Comparison of ENCODE assay signal across 23 cellular contexts in genomic region chr21:43626390-43626789, GRCh38. TPM values are rescaled to one million over a fixed set of nuclear protein-coding genes. Genes with fewer than 3 reads are reported as not detected.
DNase-seq lines count a peak whose midpoint lies in the region; ATAC-seq and TF ChIP-seq lines count a peak whose summit lies in the region.
"Had no signal": no experiment of that assay in that cellular context is flagged by ENCODE, and none has a peak within 500 bp of the region (broad histone marks: within the 10 kb centered on the region; RNA-seq: fewer than 3 reads in every experiment).

No MANE protein-coding gene starts in this region.

- H3K9me3 Mint-ChIP-seq in Caco-2 (ENCODE audit: unreplicated experiment) (peaks cover 11% of the 10 kb centered on the region), progenitor cell of endocrine pancreas (ENCODE audit: low read depth) (peaks cover 12% of the 10 kb centered on the region)

- H3K9me3 ChIP-seq in Caco-2 = peaks cover 25% of the 10 kb centered on the region
- H3K9me3 ChIP-seq in SK-N-MC (ENCODE audit: low read depth, low read length) = no peaks in the 10 kb centered on the region

- no peak for ATAC-seq in HG03520 (IDR thresholded peaks at IDR 0.05; ENCODE audit: unreplicated experiment)
- ATAC-seq: Panc1 had no signal

- POLR2A ChIA-PET in Caco-2 (lab: Charles Lee) = no interaction called here

- no TSS peak for BruUV-seq in Caco-2 (replicated peaks; lab: Mats Ljungman, UMichigan)

- H3K4me1 Mint-ChIP-seq in Caco-2 (ENCODE audit: low read depth, unreplicated experiment) (peaks cover 30% of the 10 kb centered on the region), progenitor cell of endocrine pancreas (ENCODE audit: low read depth) (peaks cover 12% of the 10 kb centered on the region)
- H3K4me1 Mint-ChIP-seq: CD4-positive, alpha-beta memory T cell had no signal

- H3K36me3 Mint-ChIP-seq in Caco-2 (ENCODE audit: insufficient read depth, unreplicated experiment) (peaks cover 42% of the 10 kb centered on the region), progenitor cell of endocrine pancreas (ENCODE audit: insufficient read depth) (peaks cover 16% of the 10 kb centered on the region)
- H3K36me3 Mint-ChIP-seq: CD4-positive, alpha-beta memory T cell had no signal

- H3K27me3 ChIP-seq in Caco-2 (replicated peaks; ENCODE audit: control insufficient read depth, insufficient read depth, low read length) = no peaks in the 10 kb centered on the region
- H3K27me3 ChIP-seq: BLaER1 treated with 17β-estradiol and CSF1 and Interleukin-3, amounts not matched to agents 10 nM and 100 nM had no signal

- H3K27ac Mint-ChIP-seq in Caco-2 (ENCODE audit: unreplicated experiment) (peak overlapping the region; percentile 87), progenitor cell of endocrine pancreas (peak overlapping the region; percentile 95)
- H3K27ac Mint-ChIP-seq: CD4-positive, alpha-beta memory T cell; GM23338 had no signal

- no peaks in the 10 kb centered on the region for H3K36me3 ChIP-seq in Caco-2 (ENCODE audit: control insufficient read depth, insufficient read depth, low read length)
- H3K36me3 ChIP-seq in SK-N-MC (ENCODE audit: insufficient read depth, low read length) = peaks cover 29% of the 10 kb centered on the region

- TF ChIP-seq CTCF in Caco-2 (IDR thresholded peaks at IDR 0.05; ENCODE audit: insufficient read depth in 1 of 2, low read depth in 1 of 2, low read length in 1 of 2, severe bottlenecking in 1 of 2, unreplicated experiment in 1 of 2) (no peak), progenitor cell of endocrine pancreas (IDR thresholded peaks at IDR 0.05; ENCODE audit: unreplicated experiment) (no peak)

- CTCF ChIA-PET in Caco-2 (lab: Charles Lee) = interaction anchor here (1.5 to 2.5 kb wide), 2 partner anchors 15 to 19 kb away, joined by 5 to 7 read pairs; no protein-coding TSS in a partner anchor

- H3K27me3 Mint-ChIP-seq in Caco-2 (ENCODE audit: insufficient read depth, unreplicated experiment) (no peaks in the 10 kb centered on the region), progenitor cell of endocrine pancreas (no peaks in the 10 kb centered on the region)

- intact Hi-C loops in Caco-2 (cut with micrococcal nuclease; ENCODE audit: unreplicated experiment) = loop anchor here (2.0 to 10.0 kb wide), 2 partner anchors 18 to 1022 kb away; no protein-coding TSS in a partner anchor

- peak overlapping the region; percentile 39 for H3K4me3 Mint-ChIP-seq in Caco-2 (ENCODE audit: unreplicated experiment)
- H3K4me3 Mint-ChIP-seq in progenitor cell of endocrine pancreas (ENCODE audit: low read depth) = no peak overlapping the region
- H3K4me3 Mint-ChIP-seq: CD4-positive, alpha-beta memory T cell; GM23338 had no signal

- no peak overlapping the region for H3K9ac ChIP-seq in SK-N-MC (ENCODE audit: insufficient read length)
- H3K9ac ChIP-seq: BLaER1 treated with 17β-estradiol and CSF1 and Interleukin-3, amounts not matched to agents 10 nM and 100 nM had no signal

- H3K4me1 ChIP-seq in Caco-2 = peaks cover 40% of the 10 kb centered on the region

- no peak overlapping the region for H3K4me3 ChIP-seq in Caco-2 (ENCODE audit: low read depth, low read length)
- no peak overlapping the region for H3K4me3 ChIP-seq in SK-N-MC
- H3K4me3 ChIP-seq: BLaER1 treated with 17β-estradiol and CSF1 and Interleukin-3, amounts not matched to agents 10 nM and 100 nM; GM23338 had no signal

- H3K27ac ChIP-seq in SK-N-MC = peak overlapping the region; percentile 78
- H3K27ac ChIP-seq: BLaER1 treated with 17β-estradiol and CSF1 and Interleukin-3, amounts not matched to agents 10 nM and 100 nM had no signal

- DNase-seq in Caco-2 = peak; percentile 44 to 62
- DNase-seq in SK-N-MC (ENCODE audit: low read depth, low spot score) = no peak
- peak; percentile 49 for DNase-seq in iris pigment epithelial cell (ENCODE audit: low read depth)
- no peak for DNase-seq in progenitor cell of endocrine pancreas (ENCODE audit: low spot score, unreplicated experiment)
- DNase-seq in T-helper 9 cell = no peak
- no peak for DNase-seq in retina
- DNase-seq in NOMO-1 treated with dmso at 0.1 percent for 144 hours (lab: John Stamatoyannopoulos, UW; ENCODE audit: unreplicated experiment) = no peak
- DNase-seq: 8988T; CD4-positive, alpha-beta memory T cell; DND-41; HCEC 1CT; Karpas-422; MV-4-11; NCI-H1105 treated with DMSO at 0.1 percent for 48 hours; NCI-H2029 treated with DMSO at 0.1 percent for 48 hours; NCI-H345; NCI-H524; NCI-H774; NK-92 treated with Interleukin-12 subunit alpha and Interleukin-12 subunit beta, amount 100 ng/mL, for 24 hours had no signal

RNA-seq across cellular contexts. Expression of gene HSF2BP, which starts 32.9 kb away (rescaled TPM):
- 10.9 and 11.9 TPM in 2 replicates for total RNA-seq in Caco-2 (2022)
- total RNA-seq in progenitor cell of endocrine pancreas = 2.0 and 2.2 TPM in 2 replicates

RNA-seq across cellular contexts. Expression of gene RRP1B, which starts 33.0 kb away (rescaled TPM):
- total RNA-seq in Caco-2 (2022) (49.5 and 52.3 TPM in 2 replicates), progenitor cell of endocrine pancreas (38.0 and 41.3 TPM in 2 replicates)

Comparison
In these comparisons a context has a peak if more than half of its experiments do, and no peak if none do; other contexts are left out.
1. DNase-seq: peak in Caco-2 (2 of 2) and iris pigment epithelial cell (single experiment); none in SK-N-MC (single experiment), progenitor cell of endocrine pancreas (single experiment), T-helper 9 cell (single experiment), retina (single experiment) and NOMO-1 treated with dmso at 0.1 percent for 144 hours (single experiment).